1 cellular context compared by ENCODE assay signal in the genomic region with DNA sequence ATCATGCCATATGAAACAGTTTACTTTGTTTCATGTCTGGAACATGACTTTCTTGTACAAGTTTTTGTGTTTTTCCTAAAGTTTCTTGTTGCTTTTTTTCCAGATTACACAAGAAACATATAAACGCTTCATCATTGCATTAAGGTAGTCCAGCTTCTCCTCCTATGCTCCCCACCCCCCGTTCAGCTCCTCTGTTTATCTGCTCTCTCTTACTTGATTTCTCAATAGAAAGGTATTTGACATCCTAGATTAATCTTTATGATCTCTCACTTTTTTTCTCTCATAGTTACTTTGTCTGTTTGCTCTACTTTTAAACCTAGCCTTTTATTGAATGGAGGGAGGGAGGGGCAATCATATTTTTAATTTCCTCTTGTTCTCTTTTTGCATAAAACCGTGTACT.
TF ChIP-seq lines count a peak whose summit lies in the region.

No MANE protein-coding gene starts in this region.

TF ChIP-seq in HepG2, 621 proteins besides CTCF, POLR2A, EP300 and RAD21:
- TF ChIP-seq, protein P1, sequence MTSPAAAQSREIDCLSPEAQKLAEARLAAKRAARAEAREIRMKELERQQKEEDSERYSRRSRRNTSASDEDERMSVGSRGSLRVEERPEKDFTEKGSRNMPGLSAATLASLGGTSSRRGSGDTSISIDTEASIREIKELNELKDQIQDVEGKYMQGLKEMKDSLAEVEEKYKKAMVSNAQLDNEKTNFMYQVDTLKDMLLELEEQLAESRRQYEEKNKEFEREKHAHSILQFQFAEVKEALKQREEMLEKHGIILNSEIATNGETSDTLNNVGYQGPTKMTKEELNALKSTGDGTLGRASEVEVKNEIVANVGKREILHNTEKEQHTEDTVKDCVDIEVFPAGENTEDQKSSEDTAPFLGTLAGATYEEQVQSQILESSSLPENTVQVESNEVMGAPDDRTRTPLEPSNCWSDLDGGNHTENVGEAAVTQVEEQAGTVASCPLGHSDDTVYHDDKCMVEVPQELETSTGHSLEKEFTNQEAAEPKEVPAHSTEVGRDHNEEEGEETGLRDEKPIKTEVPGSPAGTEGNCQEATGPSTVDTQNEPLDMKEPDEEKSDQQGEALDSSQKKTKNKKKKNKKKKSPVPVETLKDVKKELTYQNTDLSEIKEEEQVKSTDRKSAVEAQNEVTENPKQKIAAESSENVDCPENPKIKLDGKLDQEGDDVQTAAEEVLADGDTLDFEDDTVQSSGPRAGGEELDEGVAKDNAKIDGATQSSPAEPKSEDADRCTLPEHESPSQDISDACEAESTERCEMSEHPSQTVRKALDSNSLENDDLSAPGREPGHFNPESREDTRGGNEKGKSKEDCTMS (CRISPR knock-in tag; conservative IDR thresholded peaks at IDR 0.05) = no peak
- TF ChIP-seq CBX2 (IDR thresholded peaks at IDR 0.05; ENCODE audit: low read depth, low read length) (no peak), CBX2 (CRISPR knock-in tag; IDR thresholded peaks at IDR 0.05; ENCODE audit: low read depth) (no peak), MAFF (IDR thresholded peaks at IDR 0.05; ENCODE audit: low read depth, low read length) (no peak), ZNF607 (CRISPR knock-in tag; IDR thresholded peaks at IDR 0.05; ENCODE audit: borderline replicate concordance) (no peak), ZNF749 (CRISPR knock-in tag; IDR thresholded peaks at IDR 0.05; ENCODE audit: borderline replicate concordance) (no peak), THAP11 (CRISPR knock-in tag; IDR thresholded peaks at IDR 0.05) (0 out of 2 replicates have a peak, but pooled peaks have one; percentile 11), SPEN (CRISPR knock-in tag; IDR thresholded peaks at IDR 0.05; ENCODE audit: low read depth) (no peak), FOXJ3 (CRISPR knock-in tag; IDR thresholded peaks at IDR 0.05; ENCODE audit: borderline replicate concordance) (peak; percentile 21; the same call in 1 of the 2 replicates), ZNF205 (CRISPR knock-in tag; IDR thresholded peaks at IDR 0.05) (no peak), HOXA7 (CRISPR knock-in tag; IDR thresholded peaks at IDR 0.05) (no peak), CEBPG (CRISPR knock-in tag; IDR thresholded peaks at IDR 0.05) (0 out of 2 replicates have a peak, but pooled peaks have one; percentile 33), MAF1 (CRISPR knock-in tag; IDR thresholded peaks at IDR 0.05; ENCODE audit: borderline replicate concordance) (no peak), SAP130 (CRISPR knock-in tag; IDR thresholded peaks at IDR 0.05; ENCODE audit: low read depth) (peak; percentile 20; the same call in 1 of the 2 replicates), ZBTB14 (CRISPR knock-in tag; IDR thresholded peaks at IDR 0.05) (no peak), ZNF232 (CRISPR knock-in tag; IDR thresholded peaks at IDR 0.05; ENCODE audit: borderline replicate concordance) (no peak), PCBP1 (IDR thresholded peaks at IDR 0.05; ENCODE audit: borderline replicate concordance, low read depth, low read length) (no peak), TCF7 (IDR thresholded peaks at IDR 0.05; ENCODE audit: low read depth) (0 out of 2 replicates have a peak, but pooled peaks have one; percentile 8), CREM (IDR thresholded peaks at IDR 0.05) (peak; percentile 32; the same call in 1 of the 2 replicates), CREM (CRISPR knock-in tag; IDR thresholded peaks at IDR 0.05) (no peak), NCOA2 (CRISPR knock-in tag; IDR thresholded peaks at IDR 0.05) (0 out of 2 replicates have a peak, but pooled peaks have one; percentile 45), HCFC1 (IDR thresholded peaks at IDR 0.05; ENCODE audit: low read depth, low read length) (no peak), PTBP1 (IDR thresholded peaks at IDR 0.05; ENCODE audit: low read depth, low read length, poor library complexity, severe bottlenecking) (no peak), BORCS8-MEF2B (CRISPR knock-in tag; IDR thresholded peaks at IDR 0.05) (no peak), SOX5 (CRISPR knock-in tag; IDR thresholded peaks at IDR 0.05; ENCODE audit: borderline replicate concordance) (peak; percentile 19; the same call in 1 of the 2 replicates), HMG20B (CRISPR knock-in tag; conservative IDR thresholded peaks at IDR 0.05) (no peak), LBX2 (CRISPR knock-in tag; IDR thresholded peaks at IDR 0.05; ENCODE audit: borderline replicate concordance) (no peak), ZSCAN31 (CRISPR knock-in tag; IDR thresholded peaks at IDR 0.05; ENCODE audit: low read depth) (no peak), TBX3 (IDR thresholded peaks at IDR 0.05; ENCODE audit: borderline replicate concordance) (no peak), RBM22 (optimal IDR thresholded peaks at IDR 0.05; ENCODE audit: low read length) (no peak), ATRX (CRISPR knock-in tag; IDR thresholded peaks at IDR 0.05; ENCODE audit: borderline replicate concordance) (no peak), ARID3A (IDR thresholded peaks at IDR 0.05; ENCODE audit: low read depth, low read length) (peak; percentile 37; the same call in 1 of the 2 replicates), ARID5B (CRISPR knock-in tag; IDR thresholded peaks at IDR 0.05) (peak; percentile 41; the same call in 1 of the 2 replicates), PAX8 (CRISPR knock-in tag; IDR thresholded peaks at IDR 0.05; ENCODE audit: borderline replicate concordance) (no peak)
- TF ChIP-seq, protein P2, sequence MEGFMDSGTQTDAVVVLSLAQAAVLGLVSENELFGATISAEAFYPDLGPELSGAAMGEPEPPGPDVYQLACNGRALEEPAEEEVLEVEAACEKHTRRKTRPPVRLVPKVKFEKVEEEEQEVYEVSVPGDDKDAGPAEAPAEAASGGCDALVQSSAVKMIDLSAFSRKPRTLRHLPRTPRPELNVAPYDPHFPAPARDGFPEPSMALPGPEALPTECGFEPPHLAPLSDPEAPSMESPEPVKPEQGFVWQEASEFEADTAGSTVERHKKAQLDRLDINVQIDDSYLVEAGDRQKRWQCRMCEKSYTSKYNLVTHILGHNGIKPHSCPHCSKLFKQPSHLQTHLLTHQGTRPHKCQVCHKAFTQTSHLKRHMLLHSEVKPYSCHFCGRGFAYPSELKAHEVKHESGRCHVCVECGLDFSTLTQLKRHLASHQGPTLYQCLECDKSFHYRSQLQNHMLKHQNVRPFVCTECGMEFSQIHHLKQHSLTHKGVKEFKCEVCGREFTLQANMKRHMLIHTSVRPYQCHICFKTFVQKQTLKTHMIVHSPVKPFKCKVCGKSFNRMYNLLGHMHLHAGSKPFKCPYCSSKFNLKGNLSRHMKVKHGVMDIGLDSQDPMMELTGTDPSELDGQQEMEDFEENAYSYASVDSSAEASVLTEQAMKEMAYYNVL (CRISPR knock-in tag; IDR thresholded peaks at IDR 0.05; ENCODE audit: borderline replicate concordance) = no peak
- TF ChIP-seq, protein P3, sequence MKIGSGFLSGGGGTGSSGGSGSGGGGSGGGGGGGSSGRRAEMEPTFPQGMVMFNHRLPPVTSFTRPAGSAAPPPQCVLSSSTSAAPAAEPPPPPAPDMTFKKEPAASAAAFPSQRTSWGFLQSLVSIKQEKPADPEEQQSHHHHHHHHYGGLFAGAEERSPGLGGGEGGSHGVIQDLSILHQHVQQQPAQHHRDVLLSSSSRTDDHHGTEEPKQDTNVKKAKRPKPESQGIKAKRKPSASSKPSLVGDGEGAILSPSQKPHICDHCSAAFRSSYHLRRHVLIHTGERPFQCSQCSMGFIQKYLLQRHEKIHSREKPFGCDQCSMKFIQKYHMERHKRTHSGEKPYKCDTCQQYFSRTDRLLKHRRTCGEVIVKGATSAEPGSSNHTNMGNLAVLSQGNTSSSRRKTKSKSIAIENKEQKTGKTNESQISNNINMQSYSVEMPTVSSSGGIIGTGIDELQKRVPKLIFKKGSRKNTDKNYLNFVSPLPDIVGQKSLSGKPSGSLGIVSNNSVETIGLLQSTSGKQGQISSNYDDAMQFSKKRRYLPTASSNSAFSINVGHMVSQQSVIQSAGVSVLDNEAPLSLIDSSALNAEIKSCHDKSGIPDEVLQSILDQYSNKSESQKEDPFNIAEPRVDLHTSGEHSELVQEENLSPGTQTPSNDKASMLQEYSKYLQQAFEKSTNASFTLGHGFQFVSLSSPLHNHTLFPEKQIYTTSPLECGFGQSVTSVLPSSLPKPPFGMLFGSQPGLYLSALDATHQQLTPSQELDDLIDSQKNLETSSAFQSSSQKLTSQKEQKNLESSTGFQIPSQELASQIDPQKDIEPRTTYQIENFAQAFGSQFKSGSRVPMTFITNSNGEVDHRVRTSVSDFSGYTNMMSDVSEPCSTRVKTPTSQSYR (CRISPR knock-in tag; IDR thresholded peaks at IDR 0.05; ENCODE audit: borderline replicate concordance) = no peak
- TF ChIP-seq, protein P4, sequence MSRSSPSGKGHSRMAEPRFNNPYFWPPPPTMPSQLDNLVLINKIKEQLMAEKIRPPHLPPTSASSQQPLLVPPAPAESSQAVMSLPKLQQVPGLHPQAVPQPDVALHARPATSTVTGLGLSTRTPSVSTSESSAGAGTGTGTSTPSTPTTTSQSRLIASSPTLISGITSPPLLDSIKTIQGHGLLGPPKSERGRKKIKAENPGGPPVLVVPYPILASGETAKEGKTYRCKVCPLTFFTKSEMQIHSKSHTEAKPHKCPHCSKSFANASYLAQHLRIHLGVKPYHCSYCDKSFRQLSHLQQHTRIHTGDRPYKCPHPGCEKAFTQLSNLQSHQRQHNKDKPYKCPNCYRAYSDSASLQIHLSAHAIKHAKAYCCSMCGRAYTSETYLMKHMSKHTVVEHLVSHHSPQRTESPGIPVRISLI (CRISPR knock-in tag; IDR thresholded peaks at IDR 0.05; ENCODE audit: borderline replicate concordance) = peak; percentile 66; the same call in 1 of the 2 replicates
